Comparison of ENCODE assay signal across 6 cellular contexts in genomic region chr11:235180-235997, GRCh38. TPM values are rescaled to one million over a fixed set of nuclear protein-coding genes. Genes with fewer than 3 reads are reported as not detected.
DNase-seq lines count a peak whose midpoint lies in the region; ATAC-seq lines count a peak whose summit lies in the region.

No MANE protein-coding gene starts in this region.

- H3K4me3 Mint-ChIP-seq in activated naive CD8-positive, alpha-beta T cell, result peak overlapping the region; percentile 88

- peak overlapping the region; percentile 97 for H3K27ac Mint-ChIP-seq in activated naive CD8-positive, alpha-beta T cell

- H3K36me3 Mint-ChIP-seq in activated naive CD8-positive, alpha-beta T cell, result peaks cover 2% of the 10 kb centered on the region

- H3K4me1 ChIP-seq in ACC112 (ENCODE audit: control insufficient read depth, insufficient read depth, low read length, unreplicated experiment), result peaks cover 13% of the 10 kb centered on the region

- no peaks in the 10 kb centered on the region for H3K9me3 Mint-ChIP-seq in activated naive CD8-positive, alpha-beta T cell (ENCODE audit: low read depth)

- no peaks in the 10 kb centered on the region for H3K27me3 Mint-ChIP-seq in activated naive CD8-positive, alpha-beta T cell

- H2AFZ ChIP-seq in ACC112 (ENCODE audit: low read length, unreplicated experiment), result peak overlapping the region; percentile 96

- peak; percentile 10 for ATAC-seq in HG02884 (IDR thresholded peaks at IDR 0.05; ENCODE audit: unreplicated experiment)

- peak overlapping the region; percentile 92 for H3K4me3 ChIP-seq in ACC112 (ENCODE audit: low read depth, low read length)

- peaks cover 49% of the 10 kb centered on the region for H3K79me2 ChIP-seq in ACC112 (ENCODE audit: control insufficient read depth, insufficient read depth, low read length, unreplicated experiment)

- H3K4me1 Mint-ChIP-seq in activated naive CD8-positive, alpha-beta T cell (ENCODE audit: low read depth), result peaks cover 44% of the 10 kb centered on the region

- H3K36me3 ChIP-seq in ACC112 (ENCODE audit: insufficient read depth, low read length), result 0 out of 2 replicates have a peak, but pooled peaks cover 5% of the 10 kb centered on the region

- H3K27ac ChIP-seq in ACC112 (ENCODE audit: low read depth, low read length), result peak overlapping the region; percentile 49

- DNase-seq in mesenteric fat pad (ENCODE audit: low spot score) (peak; percentile 62), kidney tubule cell (ENCODE audit: low spot score) (no peak), HK-2 (ENCODE audit: unreplicated experiment) (no peak)

- no peaks in the 10 kb centered on the region for H3K27me3 ChIP-seq in ACC112 (ENCODE audit: insufficient read depth, low read length)

RNA-seq across cellular contexts. Expression of gene SIRT3, which starts 0.8 kb away (rescaled TPM):
- 14.1 TPM for total RNA-seq in mesenteric fat pad

RNA-seq across cellular contexts. Expression of gene PSMD13, which starts 1.4 kb away (rescaled TPM):
- total RNA-seq in mesenteric fat pad, result 100 TPM

RNA-seq across cellular contexts. Expression of gene RIC8A, which starts 27.9 kb away (rescaled TPM):
- 107 TPM for total RNA-seq in mesenteric fat pad

RNA-seq across cellular contexts. Expression of gene BET1L, which starts 28.2 kb away (rescaled TPM):
- 53.4 TPM for total RNA-seq in mesenteric fat pad

RNA-seq across cellular contexts. Expression of gene SCGB1C1, which starts 42.5 kb away (rescaled TPM):
- not detected for total RNA-seq in mesenteric fat pad
